ENCODE assay signal across 5 cellular contexts in genomic region chr1:12863131-12863880, GRCh38. TPM values are rescaled to one million over a fixed set of nuclear protein-coding genes. Genes with fewer than 3 reads are reported as not detected.
"Had no signal": no experiment of that assay in that cellular context is flagged by ENCODE, and none has a peak within 500 bp of the region (broad histone marks: within the 10 kb centered on the region; RNA-seq: fewer than 3 reads in every experiment).

No MANE protein-coding gene starts in this region.

RNA-seq across cellular contexts. Expression of gene PRAMEF2, which starts 6.4 kb away (rescaled TPM):
- total RNA-seq: HepG2, HT-29, HT1080, IMR-90, K562 had no signal

RNA-seq across cellular contexts. Expression of gene HNRNPCL1, which starts 14.8 kb away (rescaled TPM):
- total RNA-seq: HepG2, HT-29, HT1080, IMR-90, K562 had no signal

RNA-seq across cellular contexts. Expression of gene PRAMEF4, which starts 22.7 kb away (rescaled TPM):
- total RNA-seq: HepG2, HT-29, HT1080, IMR-90, K562 had no signal

RNA-seq across cellular contexts. Expression of gene PRAMEF11, which starts 32.1 kb away (rescaled TPM):
- total RNA-seq: HepG2, HT-29, HT1080, IMR-90, K562 had no signal

RNA-seq across cellular contexts. Expression of gene PRAMEF10, which starts 34.8 kb away (rescaled TPM):
- total RNA-seq: HepG2, HT-29, HT1080, IMR-90, K562 had no signal
